ENCODE assay signal across 16 cellular contexts in genomic region chr4:182240161-182241130, GRCh38. TPM values are rescaled to one million over a fixed set of nuclear protein-coding genes. Genes with fewer than 3 reads are reported as not detected.
DNase-seq lines count a peak whose midpoint lies in the region; ATAC-seq and TF ChIP-seq lines count a peak whose summit lies in the region.
"Had no signal": no experiment of that assay in that cellular context is flagged by ENCODE, and none has a peak within 500 bp of the region (broad histone marks: within the 10 kb centered on the region; RNA-seq: fewer than 3 reads in every experiment).

No MANE protein-coding gene starts in this region.

- WGBS in upper lobe of left lung, 2 donors: 47 to 52% methylated on average over 17 to 18 of the region's 18 CpGs

- no peaks in the 10 kb centered on the region for H3K9me3 ChIP-seq in upper lobe of left lung

- H3K27me3 ChIP-seq in upper lobe of left lung: no peaks in the 10 kb centered on the region

- no peak for TF ChIP-seq CTCF in upper lobe of left lung (IDR thresholded peaks at IDR 0.05)

- no peak overlapping the region for H3K27ac ChIP-seq in upper lobe of left lung
- H3K27ac ChIP-seq: HL-60 had no signal

- no peak for TF ChIP-seq EP300 in upper lobe of left lung (IDR thresholded peaks at IDR 0.05)

- DNase-seq in HK-2 (ENCODE audit: unreplicated experiment): peak; percentile 68
- peak; percentile 97 for DNase-seq in amniotic epithelial cell (ENCODE audit: low read depth)
- DNase-seq in left kidney (ENCODE audit: low read depth, low spot score): peak; percentile 69
- DNase-seq in upper lobe of left lung: no peak
- DNase-seq in dermis blood vessel endothelial cell: no peak
- DNase-seq: activated CD4-positive, alpha-beta T cell treated with anti-CD3 and anti-CD28 coated beads, Interleukin-2, amount 50 U/mL, for 1 hour; activated naive CD4-positive, alpha-beta T cell; DMS53; GOT3; left colon; NCI-H187; RPMI8226; stimulated activated CD4-positive, alpha-beta T cell treated with anti-CD3 and anti-CD28 coated beads, Interleukin-15, amount 100 ng/mL, for 24 hours had no signal

- no peaks in the 10 kb centered on the region for H3K4me1 ChIP-seq in upper lobe of left lung

- ATAC-seq in upper lobe of left lung (ENCODE audit: low FRiP score in 2 of 2) (peak; percentile 60 to 83), HG02588 (IDR thresholded peaks at IDR 0.05; ENCODE audit: unreplicated experiment) (no peak), GM19463 (IDR thresholded peaks at IDR 0.05; ENCODE audit: unreplicated experiment) (no peak)
- ATAC-seq: left colon had no signal

- no peak overlapping the region for H3K4me3 ChIP-seq in upper lobe of left lung

- TF ChIP-seq POLR2A in upper lobe of left lung (IDR thresholded peaks at IDR 0.05): no peak

- no peaks in the 10 kb centered on the region for H3K36me3 ChIP-seq in upper lobe of left lung

RNA-seq across cellular contexts. Expression of gene TENM3, which starts 2.8 kb away (rescaled TPM):
- total RNA-seq in upper lobe of left lung: 1 to 10 TPM in 4 of 6 donors, under 1 TPM in 2; 0.33 to 7.1 (median 1.1) TPM
- total RNA-seq in dermis blood vessel endothelial cell: 28.1 and 38.1 TPM in 2 replicates

Comparison
In these comparisons a context has a peak if more than half of its experiments do, and no peak if none do; other contexts are left out.
1. DNase-seq: peak in HK-2 (single experiment), amniotic epithelial cell (single experiment) and left kidney (single experiment); none in upper lobe of left lung (0 of 2) and dermis blood vessel endothelial cell (single experiment).
2. ATAC-seq: peak in upper lobe of left lung (2 of 2); none in HG02588 (single experiment) and GM19463 (single experiment).